11 cellular contexts compared by ENCODE assay signal in genomic region chr3:141660598-141660947, GRCh38.
A peak's percentile ranks its signal among the peaks of the same experiment; 100 is the strongest.
DNase-seq lines count a peak whose midpoint lies in the region; ATAC-seq and TF ChIP-seq lines count a peak whose summit lies in the region.
"Had no signal": no experiment of that assay in that cellular context is flagged by ENCODE, and none has a peak within 500 bp of the region (broad histone marks: within the 10 kb centered on the region; RNA-seq: fewer than 3 reads in every experiment).

No MANE protein-coding gene starts in this region.

- H3K4me3 ChIP-seq in HUES64 (ENCODE audit: low read length) (peak overlapping the region; percentile 63), lower lobe of right lung (peak overlapping the region; percentile 63), stomach smooth muscle (ENCODE audit: low read length in 2 of 2) (peak overlapping the region; percentile 68 to 83)

- H3K27me3 ChIP-seq in HUES64 (ENCODE audit: insufficient read depth, low read length): peaks cover 40% of the 10 kb centered on the region
- peaks cover 17% of the 10 kb centered on the region for H3K27me3 ChIP-seq in lower lobe of right lung (ENCODE audit: low read depth)
- peaks cover 0 to 12% of the 10 kb centered on the region in 2 donors for H3K27me3 ChIP-seq in stomach smooth muscle (ENCODE audit: control insufficient read depth in 1 of 2, insufficient read depth in 2 of 2, low read length in 2 of 2)

- intact Hi-C loops in lower lobe of right lung (cut with DNase I): no loop called here

- H3K27me3 Mint-ChIP-seq in central memory CD8-positive, alpha-beta T cell: peaks cover 94% of the 10 kb centered on the region

- H3K4me1 ChIP-seq in HUES64 (ENCODE audit: insufficient read depth, low read length) (peaks cover 6% of the 10 kb centered on the region; the same call in 1 of the 2 replicates), lower lobe of right lung (no peaks in the 10 kb centered on the region), stomach smooth muscle (ENCODE audit: control insufficient read depth, insufficient read depth, low read length) (peaks cover 15% of the 10 kb centered on the region)

- H3K27ac ChIP-seq in HUES64 (ENCODE audit: low read depth, low read length): no peak overlapping the region
- no peak overlapping the region for H3K27ac ChIP-seq in lower lobe of right lung
- H3K27ac ChIP-seq in stomach smooth muscle (ENCODE audit: low read length): no peak overlapping the region
- H3K27ac ChIP-seq: epithelial cell of prostate had no signal

- DNase-seq in central memory CD8-positive, alpha-beta T cell (ENCODE audit: low spot score in 2 of 2): no peak
- no peak for DNase-seq in lower lobe of right lung
- DNase-seq in activated CD4-positive, alpha-beta T cell treated with anti-CD3 and anti-CD28 coated beads, Interleukin-2, amount 50 U/mL, for 4 hours: no peak
- no peak for DNase-seq in activated CD4-positive, alpha-beta T cell treated with anti-CD3 and anti-CD28 coated beads for 48 hours
- DNase-seq: KG1; stimulated activated CD4-positive, alpha-beta T cell treated with anti-CD3 and anti-CD28 coated beads, Interleukin-12 subunit alpha, Interleukin-12 subunit beta, amount 100 ng/mL, for 4 hours had no signal

- H3K9me3 Mint-ChIP-seq in central memory CD8-positive, alpha-beta T cell: no peaks in the 10 kb centered on the region

- peaks cover 9% of the 10 kb centered on the region for H3K4me1 Mint-ChIP-seq in central memory CD8-positive, alpha-beta T cell

- H3K9ac ChIP-seq in HUES64 (ENCODE audit: low read depth, low read length) (peak overlapping the region; percentile 56; the same call in 1 of the 2 replicates), stomach smooth muscle (ENCODE audit: low read length in 2 of 2) (peak overlapping the region; percentile 39 to 55)

- no peak for TF ChIP-seq CTCF in lower lobe of right lung (IDR thresholded peaks at IDR 0.05)

- WGBS in HUES64: 37% methylated on average over 9 of the region's 9 CpGs

- H3K36me3 Mint-ChIP-seq in central memory CD8-positive, alpha-beta T cell (ENCODE audit: insufficient read depth): peaks cover 6% of the 10 kb centered on the region

- H3K36me3 ChIP-seq in HUES64 (ENCODE audit: insufficient read depth, low read length) (no peaks in the 10 kb centered on the region), lower lobe of right lung (no peaks in the 10 kb centered on the region), stomach smooth muscle (ENCODE audit: control insufficient read depth in 2 of 2, insufficient read depth in 2 of 2, low read length in 2 of 2) (no peaks in the 10 kb centered on the region)

- peaks cover 20% of the 10 kb centered on the region for H3K9me3 ChIP-seq in HUES64 (ENCODE audit: insufficient read depth, low read depth, low read length)
- no peaks in the 10 kb centered on the region for H3K9me3 ChIP-seq in lower lobe of right lung
- no peaks in the 10 kb centered on the region for H3K9me3 ChIP-seq in stomach smooth muscle (ENCODE audit: control insufficient read depth in 2 of 2, low read length in 2 of 2)

- H3K4me3 Mint-ChIP-seq in central memory CD8-positive, alpha-beta T cell: peak overlapping the region; percentile 41

- no peak for ATAC-seq in central memory CD8-positive, alpha-beta T cell (replicated peaks; ENCODE audit: extremely low read depth, poor library complexity, severe bottlenecking)
- peak in 1 of 2 donors; percentile 7 for ATAC-seq in lower lobe of right lung
- ATAC-seq in GM19455 (IDR thresholded peaks at IDR 0.05; ENCODE audit: unreplicated experiment): no peak
- no peak for ATAC-seq in GM18907 (IDR thresholded peaks at IDR 0.05; ENCODE audit: unreplicated experiment)

- H3K27ac Mint-ChIP-seq in central memory CD8-positive, alpha-beta T cell (ENCODE audit: low read depth): no peak overlapping the region
